ENCODE assay signal across 20 cellular contexts in genomic region chr3:170560296-170560695, GRCh38. TPM values are rescaled to one million over a fixed set of nuclear protein-coding genes. Genes with fewer than 3 reads are reported as not detected.
"Had no signal": no experiment of that assay in that cellular context is flagged by ENCODE, and none has a peak within 500 bp of the region (broad histone marks: within the 10 kb centered on the region; RNA-seq: fewer than 3 reads in every experiment).

No MANE protein-coding gene starts in this region.

- DNase-seq: effector memory CD8-positive, alpha-beta T cell; esophagus squamous epithelium; foreskin melanocyte; head of caudate nucleus; hippocampal formation; islet precursor cell; mammary epithelial cell; mucosa of descending colon; naive thymus-derived CD8-positive, alpha-beta T cell; psoas muscle; retina; right lobe of liver; stimulated activated CD4-positive, alpha-beta T cell treated with anti-CD3 and anti-CD28 coated beads, Interleukin-4, amount 100 ng/mL, for 1 hour; stimulated activated CD8-positive, alpha-beta memory T cell treated with anti-CD3 and anti-CD28 coated beads, Interleukin-4, amount 100 ng/mL, for 48 hours; tibial artery; upper lobe of left lung had no signal

- H3K4me1 ChIP-seq: esophagus squamous epithelium, psoas muscle, right lobe of liver, tibial artery, upper lobe of left lung, vagina had no signal

- H3K27ac ChIP-seq: epithelial cell of prostate, esophagus squamous epithelium, neutrophil, psoas muscle, right lobe of liver, tibial artery, upper lobe of left lung, vagina had no signal

- H3K36me3 ChIP-seq: esophagus squamous epithelium, neutrophil, right lobe of liver, tibial artery, upper lobe of left lung, vagina had no signal

- H3K4me3 ChIP-seq: esophagus squamous epithelium, mucosa of descending colon, psoas muscle, right lobe of liver, tibial artery, upper lobe of left lung, vagina had no signal

- H3K27me3 ChIP-seq: esophagus squamous epithelium, right lobe of liver, tibial artery, upper lobe of left lung, vagina had no signal

- H3K9me3 ChIP-seq: esophagus squamous epithelium, mucosa of descending colon, neutrophil, psoas muscle, right lobe of liver, tibial artery, upper lobe of left lung, vagina had no signal

RNA-seq across cellular contexts. Expression of gene SLC7A14, which starts 25.6 kb away (rescaled TPM):
- total RNA-seq: lower leg skin; naive thymus-derived CD8-positive, alpha-beta T cell had no signal
